Comparison of ENCODE assay signal across 11 cellular contexts in the genomic region with DNA sequence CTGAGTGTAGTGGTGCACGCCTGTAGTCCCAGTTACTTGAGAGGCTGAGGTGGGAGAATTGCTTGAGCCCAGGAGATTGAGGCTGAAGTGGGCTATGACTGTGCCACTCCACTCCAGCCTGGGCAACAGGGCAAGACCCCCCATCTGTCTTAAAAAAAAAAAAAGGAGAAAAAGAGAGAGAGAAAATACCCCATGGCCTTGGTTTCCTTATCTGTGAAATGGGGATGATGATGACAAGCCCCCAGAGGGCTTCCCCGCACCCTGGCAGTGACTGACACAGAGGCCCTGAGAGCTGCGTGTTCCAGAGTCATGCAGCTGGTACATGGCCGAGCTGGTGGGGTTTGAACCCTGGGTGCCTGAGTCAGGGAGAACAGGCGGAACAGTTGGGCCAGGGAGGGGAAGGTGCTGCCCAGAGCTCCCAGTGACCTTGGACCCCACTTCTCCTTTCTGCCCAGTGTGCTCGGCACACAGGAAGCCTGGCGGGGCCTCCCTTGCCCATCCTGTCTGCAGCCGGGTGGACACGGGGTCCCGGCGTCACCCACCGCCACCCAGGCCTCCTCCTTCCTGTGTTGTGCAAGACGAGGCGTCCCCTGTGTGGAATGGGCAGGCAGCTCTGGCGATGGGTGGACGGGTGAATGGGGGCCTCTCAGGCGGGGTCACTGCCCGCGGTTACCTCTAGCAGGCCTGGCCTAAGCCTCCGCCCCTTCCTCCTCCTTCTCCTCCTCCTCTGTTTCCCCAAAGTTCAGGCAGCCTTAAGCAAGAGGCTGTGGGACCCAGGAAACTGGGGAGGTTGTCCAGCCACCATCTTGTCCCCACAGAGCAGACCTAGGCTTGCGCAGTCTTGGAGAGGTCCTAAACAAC.
DNase-seq lines count a peak whose midpoint lies in the region; ATAC-seq and TF ChIP-seq lines count a peak whose summit lies in the region.
"Had no signal": no experiment of that assay in that cellular context is flagged by ENCODE, and none has a peak within 500 bp of the region (broad histone marks: within the 10 kb centered on the region; RNA-seq: fewer than 3 reads in every experiment).

No MANE protein-coding gene starts in this region.

- BruUV-seq in OCI-LY7 (replicated peaks; lab: Mats Ljungman, UMichigan), result no TSS peak

- no peak for DNase-seq in CD4-positive, CD25-positive, alpha-beta regulatory T cell
- peak in 47 of 56 donors; percentile 10 to 88 (median 44) for DNase-seq in amygdala (lab: John Stamatoyannopoulos, UW)
- DNase-seq in left colon, result peak in 1 of 2 donors; percentile 70
- DNase-seq in psoas muscle, result peak; percentile 74 to 87
- no peak for DNase-seq in DMS79 (lab: John Stamatoyannopoulos, UW)
- DNase-seq in GDM1 (lab: John Stamatoyannopoulos, UW), result no peak
- no peak for DNase-seq in OCI-LY7 (ENCODE audit: low spot score)
- DNase-seq: H9, MG63 had no signal

- H3K4me3 Mint-ChIP-seq in CD4-positive, CD25-positive, alpha-beta regulatory T cell, result no peak overlapping the region
- H3K4me3 Mint-ChIP-seq: H9 had no signal

- TF ChIP-seq CTCF in psoas muscle (IDR thresholded peaks at IDR 0.05) (no peak), OCI-LY7 (conservative IDR thresholded peaks at IDR 0.05; ENCODE audit: low read length) (no peak)

- no peak overlapping the region for H3K4me2 ChIP-seq in OCI-LY7 (ENCODE audit: low read length)

- no peak overlapping the region for H3K27ac ChIP-seq in CD4-positive, CD25-positive, alpha-beta regulatory T cell (ENCODE audit: insufficient read depth, low read length, poor library complexity, severe bottlenecking)
- H3K27ac ChIP-seq in psoas muscle (peak overlapping the region; percentile 68), OCI-LY7 (ENCODE audit: low read depth, low read length, poor library complexity, severe bottlenecking) (no peak overlapping the region)

- H3K27me3 Mint-ChIP-seq in CD4-positive, CD25-positive, alpha-beta regulatory T cell, result peaks cover 10% of the 10 kb centered on the region

- no peaks in the 10 kb centered on the region for H3K9me2 ChIP-seq in OCI-LY7 (ENCODE audit: insufficient read depth, low read length)

- no peaks in the 10 kb centered on the region for H3K79me2 ChIP-seq in OCI-LY7 (ENCODE audit: insufficient read depth, low read depth, low read length)

- H4K20me1 ChIP-seq in OCI-LY7 (ENCODE audit: insufficient read depth, low read length), result no peaks in the 10 kb centered on the region

- 82 to 88% (median 83%) methylated on average over 20 to 21 of the region's 21 CpGs for WGBS in psoas muscle, 3 donors

- no peaks in the 10 kb centered on the region for H3K9me3 Mint-ChIP-seq in CD4-positive, CD25-positive, alpha-beta regulatory T cell
- H3K9me3 Mint-ChIP-seq: H9 had no signal

- H3K27me3 ChIP-seq in CD4-positive, CD25-positive, alpha-beta regulatory T cell (ENCODE audit: control insufficient read depth, insufficient read depth, low read length), result no peaks in the 10 kb centered on the region
- no peaks in the 10 kb centered on the region for H3K27me3 ChIP-seq in psoas muscle (ENCODE audit: insufficient read depth in 3 of 3, low read length in 2 of 3)
- H3K27me3 ChIP-seq: MG63 had no signal

- H3K9me3 ChIP-seq in CD4-positive, CD25-positive, alpha-beta regulatory T cell (ENCODE audit: control insufficient read depth in 2 of 2, low read length in 2 of 2), result no peaks in the 10 kb centered on the region
- H3K9me3 ChIP-seq in psoas muscle (no peaks in the 10 kb centered on the region), OCI-LY7 (ENCODE audit: low read length) (no peaks in the 10 kb centered on the region)
- H3K9me3 ChIP-seq: MG63, prostate gland had no signal

- no peaks in the 10 kb centered on the region for H3K4me1 ChIP-seq in CD4-positive, CD25-positive, alpha-beta regulatory T cell (ENCODE audit: control insufficient read depth, insufficient read depth, low read length, poor library complexity, severe bottlenecking)
- peaks cover 44% of the 10 kb centered on the region for H3K4me1 ChIP-seq in psoas muscle
- no peaks in the 10 kb centered on the region for H3K4me1 ChIP-seq in OCI-LY7 (ENCODE audit: insufficient read depth, low read length, poor library complexity, severe bottlenecking)
- H3K4me1 ChIP-seq: prostate gland had no signal

- H3K27ac Mint-ChIP-seq in CD4-positive, CD25-positive, alpha-beta regulatory T cell, result no peak overlapping the region

- no peak overlapping the region for H3K4me3 ChIP-seq in CD4-positive, CD25-positive, alpha-beta regulatory T cell (ENCODE audit: low read depth, low read length)
- no peak overlapping the region for H3K4me3 ChIP-seq in psoas muscle
- no peak overlapping the region for H3K4me3 ChIP-seq in OCI-LY7 (ENCODE audit: low read depth, low read length, poor library complexity, severe bottlenecking)
- H3K4me3 ChIP-seq: MG63, prostate gland had no signal

- intact Hi-C loops in left colon (cut with DNase I, micrococcal nuclease) (no loop called here), psoas muscle (cut with DNase I) (loop anchor here (5.0 kb wide), 3 partner anchors 72 to 103 kb away; no protein-coding TSS in a partner anchor), OCI-LY7 (cut with micrococcal nuclease; ENCODE audit: unreplicated experiment) (no loop called here)

- no peaks in the 10 kb centered on the region for H3K36me3 Mint-ChIP-seq in CD4-positive, CD25-positive, alpha-beta regulatory T cell

- H2AFZ ChIP-seq in OCI-LY7 (ENCODE audit: low read length), result no peak overlapping the region

- no peaks in the 10 kb centered on the region for H3K36me3 ChIP-seq in CD4-positive, CD25-positive, alpha-beta regulatory T cell (ENCODE audit: control insufficient read depth, insufficient read depth, low read length)
- H3K36me3 ChIP-seq in psoas muscle (ENCODE audit: insufficient read depth in 1 of 2, low read depth in 1 of 2) (no peaks in the 10 kb centered on the region), OCI-LY7 (ENCODE audit: insufficient read depth, low read length) (no peaks in the 10 kb centered on the region)
- H3K36me3 ChIP-seq: MG63, prostate gland had no signal

- peak; percentile 15 to 32 for ATAC-seq in CD4-positive, CD25-positive, alpha-beta regulatory T cell (ENCODE audit: low read depth in 2 of 2)
- peak; percentile 3 for ATAC-seq in left colon
- no peak for ATAC-seq in psoas muscle
- ATAC-seq in HG02759 (IDR thresholded peaks at IDR 0.05; ENCODE audit: unreplicated experiment), result no peak

- POLR2A ChIA-PET in OCI-LY7 (lab: Charles Lee), result interaction anchor here (0.6 to 1.2 kb wide), 2 partner anchors 10 to 154 kb away, joined by 3 to 4 read pairs; no protein-coding TSS in a partner anchor

- CTCF ChIA-PET in OCI-LY7 (lab: Charles Lee; ENCODE audit: unreplicated experiment), result interaction anchor here (0.6 kb wide), 1 partner anchor 34 kb away, joined by 3 read pairs; no protein-coding TSS in a partner anchor

- H3K4me1 Mint-ChIP-seq in CD4-positive, CD25-positive, alpha-beta regulatory T cell, result no peaks in the 10 kb centered on the region
- H3K4me1 Mint-ChIP-seq: H9 had no signal

Comparison
In these comparisons a context has a peak if more than half of its experiments do, and no peak if none do; other contexts are left out.
1. ATAC-seq: peak in CD4-positive, CD25-positive, alpha-beta regulatory T cell (2 of 2) and left colon (single experiment); none in psoas muscle (0 of 4) and HG02759 (single experiment).
2. DNase-seq: peak in amygdala (47 of 56) and psoas muscle (2 of 2); none in CD4-positive, CD25-positive, alpha-beta regulatory T cell (0 of 3), DMS79 (single experiment), GDM1 (single experiment) and OCI-LY7 (single experiment).
3. intact Hi-C loops: an anchor here in psoas muscle (5.0 kb wide); none called in left colon and OCI-LY7.